In the genomic region with DNA sequence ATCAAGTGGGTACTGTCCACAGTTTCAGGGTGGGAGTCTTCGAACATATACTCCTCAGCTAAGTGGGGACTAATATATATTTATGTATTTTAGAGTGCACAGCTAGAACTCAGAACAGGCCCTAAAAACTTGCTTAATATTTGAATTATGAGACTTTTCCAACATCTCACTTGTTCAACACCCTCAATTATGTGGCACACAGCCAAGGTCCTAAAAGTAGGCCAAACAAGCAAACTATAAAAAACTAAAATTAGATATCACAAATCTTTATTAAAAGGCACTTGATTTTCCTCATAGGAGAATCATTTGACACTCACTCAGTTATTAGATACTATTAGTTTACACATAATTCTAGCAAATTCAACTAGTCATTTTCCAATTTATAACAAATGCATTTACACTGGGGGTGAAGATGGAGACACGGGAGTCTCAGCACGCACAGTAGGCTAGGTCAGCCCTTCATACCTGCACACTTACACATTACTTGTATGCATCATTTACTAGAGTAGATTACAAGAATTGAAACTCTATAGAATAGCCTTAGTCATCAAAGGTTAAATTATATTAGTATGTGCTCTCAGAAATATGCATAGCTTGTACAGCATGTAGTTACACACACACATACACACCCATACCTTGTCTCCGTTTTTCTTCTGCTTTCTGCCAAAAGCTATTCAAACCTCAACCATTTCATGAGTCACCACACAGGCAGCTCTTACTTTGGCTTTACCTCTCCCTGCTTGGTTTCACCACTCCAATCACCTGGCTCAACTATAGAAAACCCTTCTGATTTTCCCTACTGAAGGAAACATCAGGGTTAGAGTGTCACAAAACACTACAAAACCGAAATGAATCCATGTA, we compare ENCODE assay signal across 11 cellular contexts.
DNase-seq lines count a peak whose midpoint lies in the region; FAIRE-seq and TF ChIP-seq lines count a peak whose summit lies in the region.
"Had no signal": no experiment of that assay in that cellular context is flagged by ENCODE, and none has a peak within 500 bp of the region (broad histone marks: within the 10 kb centered on the region; RNA-seq: fewer than 3 reads in every experiment).

No MANE protein-coding gene starts in this region.

- peak overlapping the region; percentile 55 for H3K9ac ChIP-seq in smooth muscle cell (ENCODE audit: low read depth)

- H4K20me1 ChIP-seq in smooth muscle cell (ENCODE audit: low read depth), result peaks cover 25% of the 10 kb centered on the region

- intact Hi-C loops in esophagus squamous epithelium (cut with DNase I), result no loop called here
- intact Hi-C loops in transverse colon (cut with DNase I; ENCODE audit: low total_unique reads), result no loop called here

- H3K4me3 Mint-ChIP-seq in endothelial cell (ENCODE audit: unreplicated experiment), result no peak overlapping the region
- H3K4me3 Mint-ChIP-seq: central memory CD8-positive, alpha-beta T cell had no signal

- H3K36me3 Mint-ChIP-seq in endothelial cell (ENCODE audit: low read depth, unreplicated experiment), result no peaks in the 10 kb centered on the region

- no peaks in the 10 kb centered on the region for H3K9me3 Mint-ChIP-seq in endothelial cell (ENCODE audit: unreplicated experiment)
- H3K9me3 Mint-ChIP-seq: central memory CD8-positive, alpha-beta T cell had no signal

- H3K27me3 ChIP-seq in esophagus squamous epithelium (no peaks in the 10 kb centered on the region), smooth muscle cell (ENCODE audit: low read depth) (no peaks in the 10 kb centered on the region), transverse colon (no peaks in the 10 kb centered on the region)

- peaks cover 0 to 61% (median 25%) of the 10 kb centered on the region in 3 donors for H3K4me1 ChIP-seq in esophagus squamous epithelium
- no peaks in the 10 kb centered on the region for H3K4me1 ChIP-seq in smooth muscle cell (ENCODE audit: low read depth)
- H3K4me1 ChIP-seq in transverse colon, result peaks cover 0 to 20% (median 5%) of the 10 kb centered on the region in 4 donors

- H3K79me2 ChIP-seq in smooth muscle cell (ENCODE audit: low read depth), result peaks cover 4% of the 10 kb centered on the region

- H3K27ac Mint-ChIP-seq in endothelial cell (ENCODE audit: unreplicated experiment), result no peak overlapping the region

- FAIRE-seq in GM12891 (lab: Jason Lieb, UNC) (peak; percentile 61), HTR-8/SVneo (lab: Jason Lieb, UNC) (no peak)

- H3K4me3 ChIP-seq in esophagus squamous epithelium, result no peak overlapping the region
- H3K4me3 ChIP-seq in smooth muscle cell, result no peak overlapping the region
- no peak overlapping the region for H3K4me3 ChIP-seq in transverse colon
- H3K4me3 ChIP-seq: skin epidermis had no signal

- H2AFZ ChIP-seq in smooth muscle cell (ENCODE audit: low read depth), result no peak overlapping the region

- H3K4me2 ChIP-seq in smooth muscle cell, result peak overlapping the region; percentile 21

- H3F3A ChIP-seq in smooth muscle cell (ENCODE audit: low read depth), result no peaks in the 10 kb centered on the region

- no peak for TF ChIP-seq EP300 in transverse colon (IDR thresholded peaks at IDR 0.05; ENCODE audit: low read depth)

- TF ChIP-seq CTCF in esophagus squamous epithelium (IDR thresholded peaks at IDR 0.05) (no peak), smooth muscle cell (IDR thresholded peaks at IDR 0.05; ENCODE audit: borderline replicate concordance, insufficient read depth, poor library complexity, severe bottlenecking) (no peak), transverse colon (IDR thresholded peaks at IDR 0.05) (no peak), endothelial cell (IDR thresholded peaks at IDR 0.05; ENCODE audit: unreplicated experiment) (no peak)

- TF ChIP-seq POLR2A in GM12891 (IDR thresholded peaks at IDR 0.05; ENCODE audit: low read depth, low read length), result no peak
- TF ChIP-seq POLR2A in esophagus squamous epithelium (IDR thresholded peaks at IDR 0.05), result no peak
- TF ChIP-seq POLR2A in transverse colon (IDR thresholded peaks at IDR 0.05), result no peak

- H3K27ac ChIP-seq in esophagus squamous epithelium (peak overlapping the region; percentile 6 to 76 (median 58)), smooth muscle cell (ENCODE audit: low read depth) (peak overlapping the region; percentile 86), transverse colon (no peak overlapping the region)

- DNase-seq in GM12891 (ENCODE audit: insufficient read length, low spot score), result no peak
- DNase-seq in NOMO-1 (lab: John Stamatoyannopoulos, UW; ENCODE audit: unreplicated experiment in 2 of 2), result peak; percentile 3 to 52
- no peak for DNase-seq in esophagus squamous epithelium (lab: John Stamatoyannopoulos, UW)
- DNase-seq in smooth muscle cell (lab: John Stamatoyannopoulos, UW; ENCODE audit: unreplicated experiment), result no peak
- DNase-seq in transverse colon, result no peak
- no peak for DNase-seq in endothelial cell (ENCODE audit: low spot score)
- no peak for DNase-seq in HTR-8/SVneo (ENCODE audit: insufficient read length, low spot score)
- no peak for DNase-seq in NCI-H2029 (lab: John Stamatoyannopoulos, UW)
- DNase-seq: NCI-H524 treated with DMSO at 0.1 percent for 48 hours had no signal

- H3K36me3 ChIP-seq in esophagus squamous epithelium, result no peaks in the 10 kb centered on the region
- no peaks in the 10 kb centered on the region for H3K36me3 ChIP-seq in smooth muscle cell (ENCODE audit: low read depth)
- H3K36me3 ChIP-seq in transverse colon, result no peaks in the 10 kb centered on the region

- peaks cover 31% of the 10 kb centered on the region for H3K4me1 Mint-ChIP-seq in endothelial cell (ENCODE audit: unreplicated experiment)
- H3K4me1 Mint-ChIP-seq: central memory CD8-positive, alpha-beta T cell had no signal

- WGBS in esophagus squamous epithelium, 2 donors, result 36 to 47% methylated on average over 5 of the region's 5 CpGs
- WGBS in smooth muscle cell (ENCODE audit: low lambda C conversion rate), result 79% methylated on average over 5 of the region's 5 CpGs
- WGBS in transverse colon (ENCODE audit: low coverage in 1 of 2), 2 donors, result 67 to 76% methylated on average over 3 to 5 of the region's 5 CpGs

- H3K9me3 ChIP-seq in esophagus squamous epithelium (no peaks in the 10 kb centered on the region), smooth muscle cell (replicated peaks; ENCODE audit: low read depth) (no peaks in the 10 kb centered on the region), transverse colon (no peaks in the 10 kb centered on the region)

- peaks cover 3% of the 10 kb centered on the region for H3K27me3 Mint-ChIP-seq in endothelial cell (ENCODE audit: unreplicated experiment)
- H3K27me3 Mint-ChIP-seq: central memory CD8-positive, alpha-beta T cell had no signal

- in situ Hi-C loops in transverse colon (cut with MboI; ENCODE audit: low pct_ligation_motif_present in 1 of 4, low pct_unique_long_range_greater_than_20kb in 1 of 4, low sequenced_read_pairs in 3 of 4), result no loop called here

TF ChIP-seq in GM12891, 5 proteins besides CTCF, POLR2A, EP300 and RAD21:
- no peak for TF ChIP-seq POLR2AphosphoS5 (IDR thresholded peaks at IDR 0.05; ENCODE audit: low read depth, low read length)
- TF ChIP-seq TAF1 (IDR thresholded peaks at IDR 0.05; ENCODE audit: low read depth, low read length), result no peak
- no peak for TF ChIP-seq PAX5 (IDR thresholded peaks at IDR 0.05; ENCODE audit: insufficient read depth, low read length, severe bottlenecking)
- no peak for TF ChIP-seq POU2F2 (IDR thresholded peaks at IDR 0.05; ENCODE audit: low read depth, low read length)
- no peak for TF ChIP-seq SPI1 (IDR thresholded peaks at IDR 0.05; ENCODE audit: low read depth, low read length)

Comparison
In these comparisons a context has a peak if more than half of its experiments do, and no peak if none do; other contexts are left out.
1. DNase-seq: peak in NOMO-1 (2 of 2); none in GM12891 (single experiment), esophagus squamous epithelium (single experiment), smooth muscle cell (single experiment), transverse colon (single experiment), endothelial cell (single experiment), HTR-8/SVneo (single experiment) and NCI-H2029 (single experiment).
2. H3K27ac ChIP-seq: peak in esophagus squamous epithelium (4 of 4) and smooth muscle cell (single experiment); none in transverse colon (0 of 4).